ENCODE assay signal across 13 cellular contexts in the genomic region with DNA sequence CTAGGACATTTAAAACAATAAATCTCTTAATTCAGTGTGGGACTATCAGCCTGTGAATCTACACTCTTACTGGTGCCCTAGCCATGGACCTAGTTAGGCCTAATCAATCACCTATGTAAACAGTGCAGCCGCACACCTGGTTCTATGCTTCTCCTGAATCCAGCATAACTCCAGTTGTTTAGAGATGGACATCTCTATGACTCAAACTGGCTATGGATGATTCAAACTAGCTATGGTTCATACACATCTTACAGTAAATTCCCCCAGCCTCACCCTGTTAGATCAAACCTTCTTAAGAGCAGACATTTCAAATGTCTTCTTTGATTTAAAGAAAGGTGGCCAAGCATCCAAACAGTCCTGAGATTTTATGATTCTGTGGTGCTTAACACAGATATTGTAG. TPM values are rescaled to one million over a fixed set of nuclear protein-coding genes. Genes with fewer than 3 reads are reported as not detected.
DNase-seq lines count a peak whose midpoint lies in the region; ATAC-seq and TF ChIP-seq lines count a peak whose summit lies in the region.
"Had no signal": no experiment of that assay in that cellular context is flagged by ENCODE, and none has a peak within 500 bp of the region (broad histone marks: within the 10 kb centered on the region; RNA-seq: fewer than 3 reads in every experiment).

No MANE protein-coding gene starts in this region.

- POLR2A ChIA-PET in HEK293 (lab: Yijun Ruan, JAX) (no interaction called here), RWPE1 (lab: Yijun Ruan, JAX; ENCODE audit: low non-redundant PET) (no interaction called here)

- intact Hi-C loops in ascending aorta (cut with DNase I): no loop called here

- TF ChIP-seq CTCF in HEK293 (tag by site-specific recombination; IDR thresholded peaks at IDR 0.05) (no peak), RWPE1 (conservative IDR thresholded peaks at IDR 0.05; ENCODE audit: low read depth) (no peak), foreskin keratinocyte (conservative IDR thresholded peaks at IDR 0.05) (no peak), ascending aorta (IDR thresholded peaks at IDR 0.05) (no peak)

- H3K4me3 ChIP-seq in HEK293 (ENCODE audit: low read depth, low read length): no peak overlapping the region
- H3K4me3 ChIP-seq in ascending aorta: no peak overlapping the region

- peak; percentile 14 for DNase-seq in COLO668 (lab: John Stamatoyannopoulos, UW; ENCODE audit: unreplicated experiment)
- peak; percentile 3 for DNase-seq in RWPE1 (ENCODE audit: low spot score)
- DNase-seq in foreskin keratinocyte: peak; percentile 18 to 46
- no peak for DNase-seq in ascending aorta (ENCODE audit: low spot score in 2 of 2)
- DNase-seq: C1 segment of cervical spinal cord; CD4-positive, alpha-beta T cell; DMS79; GOT3; H9 had no signal

- H3K36me3 ChIP-seq in HEK293 (ENCODE audit: control insufficient read depth in 2 of 2, insufficient read depth in 1 of 2, low read length in 2 of 2) (no peaks in the 10 kb centered on the region), ascending aorta (no peaks in the 10 kb centered on the region)

- H3K9me3 ChIP-seq in HEK293 (ENCODE audit: control insufficient read depth, insufficient read depth, low read depth, low read length) (no peaks in the 10 kb centered on the region), ascending aorta (no peaks in the 10 kb centered on the region)

- CTCF ChIA-PET in HEK293 (lab: Yijun Ruan, JAX): interaction anchor here (0.6 kb wide), 1 partner anchor 25 kb away, joined by 3 read pairs; no protein-coding TSS in a partner anchor
- CTCF ChIA-PET in RWPE1 (lab: Yijun Ruan, JAX): no interaction called here

- H3K4me1 ChIP-seq in HEK293 (ENCODE audit: control insufficient read depth, insufficient read depth, low read length) (no peaks in the 10 kb centered on the region), foreskin keratinocyte (no peaks in the 10 kb centered on the region), ascending aorta (no peaks in the 10 kb centered on the region)

- H3K27me3 ChIP-seq in foreskin keratinocyte: no peaks in the 10 kb centered on the region
- no peaks in the 10 kb centered on the region for H3K27me3 ChIP-seq in ascending aorta

- ATAC-seq in foreskin keratinocyte: peak; percentile 75
- ATAC-seq in GM19455 (IDR thresholded peaks at IDR 0.05; ENCODE audit: unreplicated experiment): no peak
- no peak for ATAC-seq in GM18858 (IDR thresholded peaks at IDR 0.05; ENCODE audit: unreplicated experiment)
- ATAC-seq: HepG2 had no signal

- H3K27ac ChIP-seq in HEK293 (ENCODE audit: extremely low read depth, low read depth, low read length) (no peak overlapping the region), RWPE1 (no peak overlapping the region), foreskin keratinocyte (no peak overlapping the region), ascending aorta (no peak overlapping the region)

TF ChIP-seq in HEK293, 187 proteins besides CTCF, POLR2A, EP300 and RAD21:
- TF ChIP-seq ZBTB17 (tag by site-specific recombination; IDR thresholded peaks at IDR 0.05) (peak; percentile 89), ZNF510 (tag by site-specific recombination; IDR thresholded peaks at IDR 0.05; ENCODE audit: insufficient replicate concordance) (no peak)

RNA-seq across cellular contexts. Expression of gene SLC35B3, which starts 34.7 kb away (rescaled TPM):
- total RNA-seq in foreskin keratinocyte: 15.4 and 16.7 TPM in 2 replicates
- 12.3 and 13.2 TPM in 2 replicates for polyA plus RNA-seq in foreskin keratinocyte
- total RNA-seq in ascending aorta: 11.3 TPM

Comparison
In these comparisons a context has a peak if more than half of its experiments do, and no peak if none do; other contexts are left out.
1. DNase-seq: peak in COLO668 (single experiment), RWPE1 (single experiment) and foreskin keratinocyte (2 of 2); none in ascending aorta (0 of 2).